Comparison of ENCODE assay signal across 1 cellular context in the genomic region with DNA sequence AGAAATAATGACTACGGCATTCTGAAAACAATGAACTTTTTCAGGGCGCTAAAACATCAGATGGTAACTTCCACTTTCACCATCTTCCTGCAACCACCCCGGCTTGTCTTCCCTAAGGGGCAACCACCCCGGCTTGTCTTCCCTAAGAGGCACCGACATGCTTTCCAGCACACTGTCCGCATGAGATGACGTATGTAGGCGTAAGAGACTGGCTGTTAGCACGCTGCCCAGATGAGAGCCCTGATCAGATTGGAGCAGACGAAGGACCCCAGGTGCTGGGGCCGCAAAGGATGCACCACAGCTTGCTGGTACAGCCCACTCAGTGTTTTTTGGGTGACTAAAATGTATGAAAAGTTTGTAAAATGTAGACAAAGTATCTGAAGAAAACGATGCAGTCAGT.
TF ChIP-seq lines count a peak whose summit lies in the region.

No MANE protein-coding gene starts in this region.

TF ChIP-seq in WTC11, 78 proteins besides CTCF, POLR2A, EP300 and RAD21 (continued from another document):
- TF ChIP-seq SMAD3 (CRISPR knock-in tag; IDR thresholded peaks at IDR 0.05; ENCODE audit: borderline replicate concordance) (no peak), CREM (CRISPR knock-in tag; IDR thresholded peaks at IDR 0.05) (no peak), TEAD1 (CRISPR knock-in tag; IDR thresholded peaks at IDR 0.05) (no peak), NR1H2 (CRISPR knock-in tag; IDR thresholded peaks at IDR 0.05) (no peak), ATF1 (CRISPR knock-in tag; IDR thresholded peaks at IDR 0.05) (no peak)
- TF ChIP-seq, protein P1, sequence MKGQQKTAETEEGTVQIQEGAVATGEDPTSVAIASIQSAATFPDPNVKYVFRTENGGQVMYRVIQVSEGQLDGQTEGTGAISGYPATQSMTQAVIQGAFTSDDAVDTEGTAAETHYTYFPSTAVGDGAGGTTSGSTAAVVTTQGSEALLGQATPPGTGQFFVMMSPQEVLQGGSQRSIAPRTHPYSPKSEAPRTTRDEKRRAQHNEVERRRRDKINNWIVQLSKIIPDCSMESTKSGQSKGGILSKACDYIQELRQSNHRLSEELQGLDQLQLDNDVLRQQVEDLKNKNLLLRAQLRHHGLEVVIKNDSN (CRISPR knock-in tag; IDR thresholded peaks at IDR 0.05): no peak
- TF ChIP-seq, protein P2, sequence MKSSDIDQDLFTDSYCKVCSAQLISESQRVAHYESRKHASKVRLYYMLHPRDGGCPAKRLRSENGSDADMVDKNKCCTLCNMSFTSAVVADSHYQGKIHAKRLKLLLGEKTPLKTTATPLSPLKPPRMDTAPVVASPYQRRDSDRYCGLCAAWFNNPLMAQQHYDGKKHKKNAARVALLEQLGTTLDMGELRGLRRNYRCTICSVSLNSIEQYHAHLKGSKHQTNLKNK (CRISPR knock-in tag; IDR thresholded peaks at IDR 0.05): no peak
- TF ChIP-seq, protein P3, sequence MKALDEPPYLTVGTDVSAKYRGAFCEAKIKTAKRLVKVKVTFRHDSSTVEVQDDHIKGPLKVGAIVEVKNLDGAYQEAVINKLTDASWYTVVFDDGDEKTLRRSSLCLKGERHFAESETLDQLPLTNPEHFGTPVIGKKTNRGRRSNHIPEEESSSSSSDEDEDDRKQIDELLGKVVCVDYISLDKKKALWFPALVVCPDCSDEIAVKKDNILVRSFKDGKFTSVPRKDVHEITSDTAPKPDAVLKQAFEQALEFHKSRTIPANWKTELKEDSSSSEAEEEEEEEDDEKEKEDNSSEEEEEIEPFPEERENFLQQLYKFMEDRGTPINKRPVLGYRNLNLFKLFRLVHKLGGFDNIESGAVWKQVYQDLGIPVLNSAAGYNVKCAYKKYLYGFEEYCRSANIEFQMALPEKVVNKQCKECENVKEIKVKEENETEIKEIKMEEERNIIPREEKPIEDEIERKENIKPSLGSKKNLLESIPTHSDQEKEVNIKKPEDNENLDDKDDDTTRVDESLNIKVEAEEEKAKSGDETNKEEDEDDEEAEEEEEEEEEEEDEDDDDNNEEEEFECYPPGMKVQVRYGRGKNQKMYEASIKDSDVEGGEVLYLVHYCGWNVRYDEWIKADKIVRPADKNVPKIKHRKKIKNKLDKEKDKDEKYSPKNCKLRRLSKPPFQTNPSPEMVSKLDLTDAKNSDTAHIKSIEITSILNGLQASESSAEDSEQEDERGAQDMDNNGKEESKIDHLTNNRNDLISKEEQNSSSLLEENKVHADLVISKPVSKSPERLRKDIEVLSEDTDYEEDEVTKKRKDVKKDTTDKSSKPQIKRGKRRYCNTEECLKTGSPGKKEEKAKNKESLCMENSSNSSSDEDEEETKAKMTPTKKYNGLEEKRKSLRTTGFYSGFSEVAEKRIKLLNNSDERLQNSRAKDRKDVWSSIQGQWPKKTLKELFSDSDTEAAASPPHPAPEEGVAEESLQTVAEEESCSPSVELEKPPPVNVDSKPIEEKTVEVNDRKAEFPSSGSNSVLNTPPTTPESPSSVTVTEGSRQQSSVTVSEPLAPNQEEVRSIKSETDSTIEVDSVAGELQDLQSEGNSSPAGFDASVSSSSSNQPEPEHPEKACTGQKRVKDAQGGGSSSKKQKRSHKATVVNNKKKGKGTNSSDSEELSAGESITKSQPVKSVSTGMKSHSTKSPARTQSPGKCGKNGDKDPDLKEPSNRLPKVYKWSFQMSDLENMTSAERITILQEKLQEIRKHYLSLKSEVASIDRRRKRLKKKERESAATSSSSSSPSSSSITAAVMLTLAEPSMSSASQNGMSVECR (CRISPR knock-in tag; IDR thresholded peaks at IDR 0.05; ENCODE audit: borderline replicate concordance): no peak
- TF ChIP-seq, protein P4, sequence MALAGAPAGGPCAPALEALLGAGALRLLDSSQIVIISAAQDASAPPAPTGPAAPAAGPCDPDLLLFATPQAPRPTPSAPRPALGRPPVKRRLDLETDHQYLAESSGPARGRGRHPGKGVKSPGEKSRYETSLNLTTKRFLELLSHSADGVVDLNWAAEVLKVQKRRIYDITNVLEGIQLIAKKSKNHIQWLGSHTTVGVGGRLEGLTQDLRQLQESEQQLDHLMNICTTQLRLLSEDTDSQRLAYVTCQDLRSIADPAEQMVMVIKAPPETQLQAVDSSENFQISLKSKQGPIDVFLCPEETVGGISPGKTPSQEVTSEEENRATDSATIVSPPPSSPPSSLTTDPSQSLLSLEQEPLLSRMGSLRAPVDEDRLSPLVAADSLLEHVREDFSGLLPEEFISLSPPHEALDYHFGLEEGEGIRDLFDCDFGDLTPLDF (CRISPR knock-in tag; IDR thresholded peaks at IDR 0.05): no peak
- TF ChIP-seq, protein P5, sequence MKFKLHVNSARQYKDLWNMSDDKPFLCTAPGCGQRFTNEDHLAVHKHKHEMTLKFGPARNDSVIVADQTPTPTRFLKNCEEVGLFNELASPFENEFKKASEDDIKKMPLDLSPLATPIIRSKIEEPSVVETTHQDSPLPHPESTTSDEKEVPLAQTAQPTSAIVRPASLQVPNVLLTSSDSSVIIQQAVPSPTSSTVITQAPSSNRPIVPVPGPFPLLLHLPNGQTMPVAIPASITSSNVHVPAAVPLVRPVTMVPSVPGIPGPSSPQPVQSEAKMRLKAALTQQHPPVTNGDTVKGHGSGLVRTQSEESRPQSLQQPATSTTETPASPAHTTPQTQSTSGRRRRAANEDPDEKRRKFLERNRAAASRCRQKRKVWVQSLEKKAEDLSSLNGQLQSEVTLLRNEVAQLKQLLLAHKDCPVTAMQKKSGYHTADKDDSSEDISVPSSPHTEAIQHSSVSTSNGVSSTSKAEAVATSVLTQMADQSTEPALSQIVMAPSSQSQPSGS (CRISPR knock-in tag; IDR thresholded peaks at IDR 0.05; ENCODE audit: borderline replicate concordance, low read depth): no peak
TF ChIP-seq in WTC11: peak in this region for 0.
